In genomic region chr6:100906325-100906724, GRCh38 we compare ENCODE assay signal across 22 cellular contexts. TPM values are rescaled to one million over a fixed set of nuclear protein-coding genes. Genes with fewer than 3 reads are reported as not detected.
DNase-seq lines count a peak whose midpoint lies in the region; ATAC-seq and TF ChIP-seq lines count a peak whose summit lies in the region.
"Had no signal": no experiment of that assay in that cellular context is flagged by ENCODE, and none has a peak within 500 bp of the region (broad histone marks: within the 10 kb centered on the region; RNA-seq: fewer than 3 reads in every experiment).

No MANE protein-coding gene starts in this region.

- H3K79me2 ChIP-seq in GM23338 (replicated peaks; ENCODE audit: insufficient read depth), result no peaks in the 10 kb centered on the region

- no peaks in the 10 kb centered on the region for H4K20me1 ChIP-seq in GM23338 (replicated peaks; ENCODE audit: insufficient read depth)
- H4K20me1 ChIP-seq: BLaER1 treated with 17β-estradiol and CSF1 and Interleukin-3, amounts not matched to agents 10 nM and 100 nM had no signal

- H3K4me1 ChIP-seq in GM23338 (ENCODE audit: insufficient read depth) (peaks cover 9% of the 10 kb centered on the region; the same call in 1 of the 2 replicates), adipocyte (ENCODE audit: control insufficient read depth, insufficient read depth, low read length) (peaks cover 2% of the 10 kb centered on the region)
- H3K4me1 ChIP-seq: Peyer's patch, SJCRH30 had no signal

- ATAC-seq in GM23338 (peak; percentile 30; the same call in 1 of the 3 replicates), GM18519 (IDR thresholded peaks at IDR 0.05; ENCODE audit: low FRiP score, unreplicated experiment) (no peak)
- ATAC-seq: CD8-positive, alpha-beta T cell; HepG2; K562 had no signal

- H3K4me1 Mint-ChIP-seq in GM23338, result peaks cover 4% of the 10 kb centered on the region

- H3K4me2 ChIP-seq in GM23338, result no peak overlapping the region
- H3K4me2 ChIP-seq: BLaER1 treated with 17β-estradiol and CSF1 and Interleukin-3, amounts not matched to agents 10 nM and 100 nM had no signal

- TF ChIP-seq CTCF in GM23338 (conservative IDR thresholded peaks at IDR 0.05; ENCODE audit: low read depth in 2 of 2) (peak; percentile 24 to 56; a peak in 3 of 4 replicates), retinal pigment epithelial cell (conservative IDR thresholded peaks at IDR 0.05; ENCODE audit: low read depth, low read length) (peak; percentile 10)

- no peaks in the 10 kb centered on the region for H3F3A ChIP-seq in GM23338 (replicated peaks; ENCODE audit: low read depth)

- no peak overlapping the region for H3K27ac Mint-ChIP-seq in GM23338
- H3K27ac Mint-ChIP-seq: CD8-positive, alpha-beta T cell had no signal

- H3K9me3 ChIP-seq in adipocyte (ENCODE audit: control insufficient read depth, low read length), result no peaks in the 10 kb centered on the region
- H3K9me3 ChIP-seq: BLaER1 treated with 17β-estradiol and CSF1 and Interleukin-3, amounts not matched to agents 10 nM and 100 nM; Peyer's patch; SJCRH30 had no signal

- peaks cover 2% of the 10 kb centered on the region; the same call in 1 of the 3 replicates for H3K36me3 Mint-ChIP-seq in GM23338 (ENCODE audit: low read depth)
- H3K36me3 Mint-ChIP-seq: CD8-positive, alpha-beta T cell had no signal

- H3K27ac ChIP-seq in GM23338 (ENCODE audit: low read depth), result no peak overlapping the region
- H3K27ac ChIP-seq: BLaER1 treated with 17β-estradiol and CSF1 and Interleukin-3, amounts not matched to agents 10 nM and 100 nM; HL-60; Peyer's patch; SJCRH30 had no signal

- H3K9me2 ChIP-seq in GM23338 (ENCODE audit: insufficient read depth), result no peaks in the 10 kb centered on the region

- peaks cover 3% of the 10 kb centered on the region; the same call in 2 of the 3 replicates for H3K9me3 Mint-ChIP-seq in GM23338
- H3K9me3 Mint-ChIP-seq: CD8-positive, alpha-beta T cell had no signal

- peaks cover 2% of the 10 kb centered on the region for H3K27me3 Mint-ChIP-seq in GM23338 (ENCODE audit: insufficient read depth, low read depth, poor library complexity)

- H3K27me3 ChIP-seq in GM23338 (ENCODE audit: insufficient read depth) (no peaks in the 10 kb centered on the region), adipocyte (replicated peaks; ENCODE audit: control insufficient read depth, insufficient read depth, low read length) (no peaks in the 10 kb centered on the region)
- H3K27me3 ChIP-seq: BLaER1 treated with 17β-estradiol and CSF1 and Interleukin-3, amounts not matched to agents 10 nM and 100 nM; Peyer's patch; SJCRH30 had no signal

- H3K36me3 ChIP-seq in GM23338 (ENCODE audit: insufficient read depth), result 0 out of 2 replicates have a peak, but pooled peaks cover 4% of the 10 kb centered on the region
- H3K36me3 ChIP-seq in adipocyte (ENCODE audit: control insufficient read depth, insufficient read depth, low read length, severe bottlenecking), result no peaks in the 10 kb centered on the region
- H3K36me3 ChIP-seq: BLaER1 treated with 17β-estradiol and CSF1 and Interleukin-3, amounts not matched to agents 10 nM and 100 nM; Peyer's patch; SJCRH30 had no signal

- DNase-seq in GM23338 (ENCODE audit: low spot score) (peak; percentile 11), adipocyte (ENCODE audit: low read depth) (peak; percentile 28), fibroblast of peridontal ligament (ENCODE audit: extremely low read depth) (peak; percentile 48), retinal pigment epithelial cell (ENCODE audit: low read depth) (no peak), SIG-M5 treated with dmso at 0.1 percent for 504 hours (lab: John Stamatoyannopoulos, UW; ENCODE audit: unreplicated experiment) (no peak), NCI-H345 treated with DMSO at 0.1 percent for 48 hours (lab: John Stamatoyannopoulos, UW; ENCODE audit: unreplicated experiment) (no peak)
- DNase-seq: CD8-positive, alpha-beta T cell; DND-41; GDM1; MM.1S; NCI-H1048; NCI-H1417 treated with DMSO at 0.1 percent for 48 hours; NCI-H187; NCI-H510A; NCI-H774; Peyer's patch; SJCRH30 had no signal

- H3K4me3 Mint-ChIP-seq in GM23338, result no peak overlapping the region
- H3K4me3 Mint-ChIP-seq: CD8-positive, alpha-beta T cell had no signal

- H3K9ac ChIP-seq in adipocyte (ENCODE audit: low read length), result no peak overlapping the region
- H3K9ac ChIP-seq: BLaER1 treated with 17β-estradiol and CSF1 and Interleukin-3, amounts not matched to agents 10 nM and 100 nM had no signal

- no peak overlapping the region; the same call in 1 of the 2 replicates for H2AFZ ChIP-seq in GM23338

- no peak overlapping the region for H3K4me3 ChIP-seq in GM23338
- H3K4me3 ChIP-seq in adipocyte (ENCODE audit: low read length), result no peak overlapping the region
- H3K4me3 ChIP-seq in retinal pigment epithelial cell (ENCODE audit: low read length), result no peak overlapping the region
- H3K4me3 ChIP-seq: BLaER1 treated with 17β-estradiol and CSF1 and Interleukin-3, amounts not matched to agents 10 nM and 100 nM; K562; Peyer's patch; SJCRH30 had no signal

TF ChIP-seq in GM23338, 12 proteins besides CTCF, POLR2A, EP300 and RAD21:
- no peak for TF ChIP-seq EZH2phosphoT487 (IDR thresholded peaks at IDR 0.05; ENCODE audit: unreplicated experiment)
- no peak for TF ChIP-seq CREB1 (CRISPR knock-in tag; IDR thresholded peaks at IDR 0.05; ENCODE audit: low read depth)
- TF ChIP-seq EZH2 (IDR thresholded peaks at IDR 0.05; ENCODE audit: low read depth, unreplicated experiment), result no peak
TF ChIP-seq in GM23338: peak in this region for 0.

RNA-seq across cellular contexts. Expression of gene ASCC3, which starts 25.2 kb away (rescaled TPM):
- 92.9 and 95.9 TPM in 2 replicates for total RNA-seq in GM23338 (2014; rRNA removed; shearing (Covaris generic))
- polyA plus RNA-seq in GM23338 (2016; fragmentation: Nextera tagmentation; extraction: Ambion mirVana), result 96.7 and 129 TPM in 2 replicates

Comparison
In these comparisons a context has a peak if more than half of its experiments do, and no peak if none do; other contexts are left out.
1. DNase-seq: peak in GM23338 (single experiment), adipocyte (single experiment) and fibroblast of peridontal ligament (single experiment); none in retinal pigment epithelial cell (single experiment), SIG-M5 treated with dmso at 0.1 percent for 504 hours (single experiment) and NCI-H345 treated with DMSO at 0.1 percent for 48 hours (single experiment).